2 cellular contexts compared by ENCODE assay signal in genomic region chr6:112116215-112116614, GRCh38.
TF ChIP-seq lines count a peak whose summit lies in the region.

No MANE protein-coding gene starts in this region.

TF ChIP-seq in A549, 52 proteins besides CTCF, POLR2A, EP300 and RAD21:
- TF ChIP-seq RCOR1 (IDR thresholded peaks at IDR 0.05; ENCODE audit: low read depth, low read length) (no peak), ESRRA (IDR thresholded peaks at IDR 0.05; ENCODE audit: borderline replicate concordance, low read length) (no peak), ZSCAN20 (CRISPR knock-in tag; IDR thresholded peaks at IDR 0.05) (no peak), HOXB5 (CRISPR knock-in tag; IDR thresholded peaks at IDR 0.05) (no peak), HMGXB4 (CRISPR knock-in tag; IDR thresholded peaks at IDR 0.05; ENCODE audit: borderline replicate concordance) (no peak), BCL3 (IDR thresholded peaks at IDR 0.05) (no peak), JUNB (IDR thresholded peaks at IDR 0.05) (no peak), CBX2 (IDR thresholded peaks at IDR 0.05; ENCODE audit: borderline replicate concordance, low read depth) (no peak), TP53 (CRISPR knock-in tag; IDR thresholded peaks at IDR 0.05) (no peak), EHF (CRISPR knock-in tag; IDR thresholded peaks at IDR 0.05) (no peak), RNF2 (IDR thresholded peaks at IDR 0.05; ENCODE audit: borderline replicate concordance, low read depth) (no peak), MAX (IDR thresholded peaks at IDR 0.05) (no peak), ZC3H11A (IDR thresholded peaks at IDR 0.05) (no peak), RFX5 (IDR thresholded peaks at IDR 0.05) (no peak), HOXB13 (CRISPR knock-in tag; IDR thresholded peaks at IDR 0.05; ENCODE audit: low read depth) (no peak)

TF ChIP-seq in H1, 55 proteins besides CTCF, POLR2A, EP300 and RAD21:
- no peak for TF ChIP-seq SP4 (IDR thresholded peaks at IDR 0.05; ENCODE audit: low read length)
- TF ChIP-seq ZNF274 (IDR thresholded peaks at IDR 0.05; ENCODE audit: borderline replicate concordance, extremely low read depth, low read length), result no peak
- TF ChIP-seq CHD1 (IDR thresholded peaks at IDR 0.05; ENCODE audit: low read depth, low read length), result no peak
- TF ChIP-seq ATF3 (IDR thresholded peaks at IDR 0.05; ENCODE audit: insufficient read depth, low read depth, low read length), result no peak
- TF ChIP-seq CHD2 (IDR thresholded peaks at IDR 0.05; ENCODE audit: low read length), result no peak
- TF ChIP-seq TAF1 (IDR thresholded peaks at IDR 0.05; ENCODE audit: low read depth, low read length), result no peak
- TF ChIP-seq PHF8 (conservative IDR thresholded peaks at IDR 0.05; ENCODE audit: low read depth, low read length), result no peak
